ENCODE assay signal across 17 cellular contexts in the genomic region with DNA sequence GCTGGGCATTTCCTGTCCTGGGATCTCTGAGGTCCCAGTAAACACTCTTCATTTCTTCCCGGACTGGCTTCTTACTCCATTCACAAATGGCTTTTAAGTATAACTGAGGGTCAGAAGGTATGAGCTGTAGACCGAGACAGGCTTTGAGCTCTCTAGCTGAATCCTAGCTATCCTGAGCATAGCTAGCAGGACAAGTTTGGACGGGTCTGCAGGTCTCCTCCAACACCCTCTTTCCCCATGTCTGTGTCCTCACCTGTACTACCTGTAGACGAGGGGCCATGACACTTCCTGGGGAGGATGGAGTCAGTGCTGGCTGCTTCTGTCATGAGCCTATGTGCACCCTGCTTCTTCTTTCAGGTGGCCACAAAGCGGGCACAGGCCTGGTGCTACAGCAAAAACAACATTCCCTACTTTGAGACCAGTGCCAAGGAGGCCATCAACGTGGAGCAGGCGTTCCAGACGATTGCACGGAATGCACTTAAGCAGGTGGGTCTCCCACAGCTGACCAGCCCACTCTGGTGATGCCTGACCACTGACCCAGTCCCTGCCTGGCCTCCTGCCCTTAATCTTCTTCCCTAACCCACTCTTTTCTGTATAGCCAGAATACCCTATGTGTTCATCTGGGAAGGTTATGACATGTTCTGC.
DNase-seq lines count a peak whose midpoint lies in the region; ATAC-seq, FAIRE-seq and TF ChIP-seq lines count a peak whose summit lies in the region.
"Had no signal": no experiment of that assay in that cellular context is flagged by ENCODE, and none has a peak within 500 bp of the region (broad histone marks: within the 10 kb centered on the region; RNA-seq: fewer than 3 reads in every experiment).

No MANE protein-coding gene starts in this region.

- H3K27ac ChIP-seq in CD8-positive, alpha-beta memory T cell (ENCODE audit: low read depth, low read length), result no peak overlapping the region
- no peak overlapping the region for H3K27ac ChIP-seq in sigmoid colon
- H3K27ac ChIP-seq: body of pancreas had no signal

- DNase-seq in T-helper 2 cell treated with Interferon-gamma antibody and Interleukin-4, amounts not matched to agents 5 μg/mL and 100 μg/mL, for 36 hours (ENCODE audit: low spot score), result no peak
- DNase-seq in T-helper 2 cell (no peak), bronchial epithelial cell (ENCODE audit: low read depth) (peak; percentile 69), nephron progenitor cell (no peak), DMS79 (lab: John Stamatoyannopoulos, UW) (no peak), sigmoid colon (no peak)
- DNase-seq in CD8-positive, alpha-beta memory T cell, result no peak
- DNase-seq: 8988T; activated effector memory CD4-positive, alpha-beta T cell treated with anti-CD3 and anti-CD28 coated beads, Interleukin-2, amount 50 U/mL, for 16 hours; body of pancreas; Kasumi-1; NCI-H1417; stimulated activated CD4-positive, alpha-beta T cell treated with anti-CD3 and anti-CD28 coated beads, Interleukin-2, amount 100 ng/mL, for 24 hours; T1000 had no signal

- peak overlapping the region; percentile 43 for H3K27ac Mint-ChIP-seq in T-helper 2 cell treated with Interferon-gamma antibody and Interleukin-4, amounts not matched to agents 5 μg/mL and 100 μg/mL, for 36 hours
- H3K27ac Mint-ChIP-seq in CD8-positive, alpha-beta memory T cell, result peak overlapping the region in 7 of 8 donors; percentile 43 to 91 (median 70)
- peak overlapping the region; percentile 88 for H3K27ac Mint-ChIP-seq in nephron progenitor cell
- H3K27ac Mint-ChIP-seq: type B pancreatic cell had no signal

- POLR2A ChIA-PET in CD8-positive, alpha-beta memory T cell (lab: Charles Lee), result interaction anchor here (0.5 kb wide), 1 partner anchor 499 kb away, joined by 4 read pairs; no protein-coding TSS in a partner anchor

- no peak overlapping the region for H3K4me3 Mint-ChIP-seq in T-helper 2 cell treated with Interferon-gamma antibody and Interleukin-4, amounts not matched to agents 5 μg/mL and 100 μg/mL, for 36 hours
- H3K4me3 Mint-ChIP-seq in CD8-positive, alpha-beta memory T cell, result no peak overlapping the region
- H3K4me3 Mint-ChIP-seq in nephron progenitor cell, result no peak overlapping the region
- H3K4me3 Mint-ChIP-seq: type B pancreatic cell had no signal

- H3K36me3 ChIP-seq in CD8-positive, alpha-beta memory T cell (ENCODE audit: insufficient read depth, low read length), result peaks cover 51% of the 10 kb centered on the region
- H3K36me3 ChIP-seq in bronchial epithelial cell (ENCODE audit: control insufficient read depth, insufficient read depth, low read length) (peaks cover 12% of the 10 kb centered on the region), sigmoid colon (peaks cover 7 to 65% (median 28%) of the 10 kb centered on the region in 4 donors)

- no peaks in the 10 kb centered on the region for H3K27me3 ChIP-seq in CD8-positive, alpha-beta memory T cell (ENCODE audit: insufficient read depth, low read length, poor library complexity, severe bottlenecking)
- no peaks in the 10 kb centered on the region for H3K27me3 ChIP-seq in bronchial epithelial cell (ENCODE audit: control insufficient read depth, insufficient read depth, low read length)
- no peaks in the 10 kb centered on the region for H3K27me3 ChIP-seq in sigmoid colon
- H3K27me3 ChIP-seq: BLaER1 treated with 17β-estradiol and CSF1 and Interleukin-3, amounts not matched to agents 10 nM and 100 nM; body of pancreas had no signal

- FAIRE-seq in bronchial epithelial cell (lab: Jason Lieb, UNC), result no peak

- intact Hi-C loops in sigmoid colon (cut with DNase I), result no loop called here

- TF ChIP-seq EP300 in sigmoid colon (IDR thresholded peaks at IDR 0.05), result no peak

- no peak for TF ChIP-seq CTCF in bronchial epithelial cell (IDR thresholded peaks at IDR 0.05; ENCODE audit: insufficient read depth, low read length, severe bottlenecking)
- no peak for TF ChIP-seq CTCF in nephron progenitor cell (IDR thresholded peaks at IDR 0.05)
- TF ChIP-seq CTCF in sigmoid colon (IDR thresholded peaks at IDR 0.05), result no peak

- CTCF ChIA-PET in CD8-positive, alpha-beta memory T cell (lab: Charles Lee), result interaction anchor here (1.8 kb wide), 1 partner anchor 190 kb away, joined by 5 read pairs; no protein-coding TSS in a partner anchor

- peaks cover 42% of the 10 kb centered on the region for H3K4me1 ChIP-seq in CD8-positive, alpha-beta memory T cell (ENCODE audit: insufficient read depth, low read length)
- H3K4me1 ChIP-seq in sigmoid colon, result peaks cover 0 to 35% (median 20%) of the 10 kb centered on the region in 4 donors
- H3K4me1 ChIP-seq: body of pancreas had no signal

- H3K4me1 Mint-ChIP-seq in T-helper 2 cell treated with Interferon-gamma antibody and Interleukin-4, amounts not matched to agents 5 μg/mL and 100 μg/mL, for 36 hours (ENCODE audit: low read depth), result peaks cover 40% of the 10 kb centered on the region
- peaks cover 34 to 51% (median 45%) of the 10 kb centered on the region in 3 donors for H3K4me1 Mint-ChIP-seq in CD8-positive, alpha-beta memory T cell
- peaks cover 36% of the 10 kb centered on the region for H3K4me1 Mint-ChIP-seq in nephron progenitor cell

- WGBS in sigmoid colon, 2 donors, result 95% methylated on average over 9 of the region's 9 CpGs

- no peaks in the 10 kb centered on the region for H3K27me3 Mint-ChIP-seq in T-helper 2 cell treated with Interferon-gamma antibody and Interleukin-4, amounts not matched to agents 5 μg/mL and 100 μg/mL, for 36 hours (ENCODE audit: low read depth)
- H3K27me3 Mint-ChIP-seq in CD8-positive, alpha-beta memory T cell, result no peaks in the 10 kb centered on the region
- no peaks in the 10 kb centered on the region for H3K27me3 Mint-ChIP-seq in nephron progenitor cell (ENCODE audit: low read depth, poor library complexity)
- H3K27me3 Mint-ChIP-seq: type B pancreatic cell had no signal

- H3K9me3 ChIP-seq in CD8-positive, alpha-beta memory T cell (ENCODE audit: low read length), result no peaks in the 10 kb centered on the region
- H3K9me3 ChIP-seq in sigmoid colon, result no peaks in the 10 kb centered on the region
- H3K9me3 ChIP-seq: BLaER1 treated with 17β-estradiol and CSF1 and Interleukin-3, amounts not matched to agents 10 nM and 100 nM; body of pancreas had no signal

- no peaks in the 10 kb centered on the region for H3K9me3 Mint-ChIP-seq in T-helper 2 cell treated with Interferon-gamma antibody and Interleukin-4, amounts not matched to agents 5 μg/mL and 100 μg/mL, for 36 hours
- no peaks in the 10 kb centered on the region for H3K9me3 Mint-ChIP-seq in CD8-positive, alpha-beta memory T cell
- H3K9me3 Mint-ChIP-seq in nephron progenitor cell, result no peaks in the 10 kb centered on the region
- H3K9me3 Mint-ChIP-seq: type B pancreatic cell had no signal

- TF ChIP-seq POLR2A in sigmoid colon (IDR thresholded peaks at IDR 0.05), result no peak

- H3K4me3 ChIP-seq in CD8-positive, alpha-beta memory T cell (ENCODE audit: low read length), result no peak overlapping the region
- H3K4me3 ChIP-seq in bronchial epithelial cell (ENCODE audit: low read depth, low read length) (no peak overlapping the region), sigmoid colon (no peak overlapping the region)
- H3K4me3 ChIP-seq: BLaER1 treated with 17β-estradiol and CSF1 and Interleukin-3, amounts not matched to agents 10 nM and 100 nM; body of pancreas had no signal

- peaks cover 56% of the 10 kb centered on the region for H3K36me3 Mint-ChIP-seq in T-helper 2 cell treated with Interferon-gamma antibody and Interleukin-4, amounts not matched to agents 5 μg/mL and 100 μg/mL, for 36 hours (ENCODE audit: low read depth)
- peaks cover 6 to 60% (median 28%) of the 10 kb centered on the region in 3 donors for H3K36me3 Mint-ChIP-seq in CD8-positive, alpha-beta memory T cell
- H3K36me3 Mint-ChIP-seq in nephron progenitor cell (ENCODE audit: low read depth), result peaks cover 58% of the 10 kb centered on the region

- ATAC-seq in HG03460 (IDR thresholded peaks at IDR 0.05; ENCODE audit: unreplicated experiment), result no peak
- ATAC-seq: body of pancreas had no signal
